In genomic region chr15:98914626-98915025, GRCh38 we compare ENCODE assay signal across 9 cellular contexts.
DNase-seq lines count a peak whose midpoint lies in the region; ATAC-seq, FAIRE-seq and TF ChIP-seq lines count a peak whose summit lies in the region.
"Had no signal": no experiment of that assay in that cellular context is flagged by ENCODE, and none has a peak within 500 bp of the region (broad histone marks: within the 10 kb centered on the region; RNA-seq: fewer than 3 reads in every experiment).

No MANE protein-coding gene starts in this region.

- in situ Hi-C loops in HepG2 (cut with HindIII; ENCODE audit: extremely low pct_ligation_motif_present, low pct_unique_long_range_greater_than_20kb), result no loop called here

- no peaks in the 10 kb centered on the region for H3K4me1 ChIP-seq in HepG2 (ENCODE audit: insufficient read depth, low read length)
- H3K4me1 ChIP-seq in right lobe of liver, result no peaks in the 10 kb centered on the region
- H3K4me1 ChIP-seq in body of pancreas, result peaks cover 25% of the 10 kb centered on the region

- POLR2A ChIA-PET in HepG2 (lab: Yijun Ruan, JAX), result no interaction called here

- TF ChIP-seq RAD21 in HepG2 (CRISPR knock-in tag; IDR thresholded peaks at IDR 0.05), result no peak

- no peak overlapping the region for H3K4me2 ChIP-seq in HepG2 (ENCODE audit: low read depth, low read length)

- no peak overlapping the region for H2AFZ ChIP-seq in HepG2 (ENCODE audit: low read length)

- TF ChIP-seq POLR2A in HepG2 (IDR thresholded peaks at IDR 0.05; ENCODE audit: insufficient read depth in 1 of 2, low read depth in 2 of 2, low read length in 2 of 2) (no peak), right lobe of liver (IDR thresholded peaks at IDR 0.05) (no peak), body of pancreas (IDR thresholded peaks at IDR 0.05) (no peak)

- no peaks in the 10 kb centered on the region for H4K20me1 ChIP-seq in HepG2 (ENCODE audit: insufficient read depth, low read length)

- CTCF ChIA-PET in HepG2 (lab: Yijun Ruan, JAX; ENCODE audit: low intra/inter-chr PET ratio, low total read pairs), result no interaction called here

- peaks cover 48 to 82% of the 10 kb centered on the region in 2 experiments for H3K36me3 ChIP-seq in HepG2 (replicated peaks in 1 of 2; ENCODE audit: control insufficient read depth in 1 of 2, insufficient read depth in 2 of 2, low read length in 2 of 2)
- H3K36me3 ChIP-seq in right lobe of liver, result no peaks in the 10 kb centered on the region
- H3K36me3 ChIP-seq in body of pancreas (replicated peaks in 1 of 2; ENCODE audit: insufficient read depth in 1 of 2, low read depth in 2 of 2), result peaks cover 0 to 9% of the 10 kb centered on the region in 2 donors

- BruUV-seq in HepG2 (replicated peaks; lab: Mats Ljungman, UMichigan), result TSS peak; percentile 14

- H3K4me3 ChIP-seq in HepG2 (replicated peaks in 1 of 3; ENCODE audit: insufficient read depth in 1 of 3, low read depth in 2 of 3, low read length in 3 of 3), result no peak overlapping the region
- H3K4me3 ChIP-seq in right lobe of liver, result no peak overlapping the region
- H3K4me3 ChIP-seq in body of pancreas, result no peak overlapping the region

- TF ChIP-seq CTCF in HepG2 (CRISPR knock-in tag; IDR thresholded peaks at IDR 0.05) (no peak), right lobe of liver (IDR thresholded peaks at IDR 0.05) (no peak), body of pancreas (IDR thresholded peaks at IDR 0.05) (no peak)

- H3K9ac ChIP-seq in HepG2 (ENCODE audit: insufficient read depth, low read depth, low read length), result no peak overlapping the region

- 94% methylated on average over 7 of the region's 7 CpGs for WGBS in HepG2 (ENCODE audit: low lambda C conversion rate)
- WGBS in right lobe of liver (ENCODE audit: insufficient coverage, low coverage, low lambda C conversion rate, missing lambda C conversion rate), result 50% methylated on average over 6 of the region's 7 CpGs
- whole genome bisulfite sequencing in body of pancreas, 2 donors, result 76% methylated on average over 7 of the region's 7 CpGs

- no peak for ATAC-seq in HepG2
- no peak for ATAC-seq in right lobe of liver
- no peak for ATAC-seq in body of pancreas
- ATAC-seq in HG03521 (IDR thresholded peaks at IDR 0.05; ENCODE audit: unreplicated experiment), result no peak
- ATAC-seq in HG03378 (IDR thresholded peaks at IDR 0.05; ENCODE audit: unreplicated experiment), result no peak
- no peak for ATAC-seq in GM19467 (IDR thresholded peaks at IDR 0.05; ENCODE audit: unreplicated experiment)

- no peaks in the 10 kb centered on the region for H3K79me2 ChIP-seq in HepG2 (ENCODE audit: insufficient read depth, low read length)

- no peak for TF ChIP-seq EP300 in HepG2 (IDR thresholded peaks at IDR 0.05; ENCODE audit: low read depth in 2 of 2, low read length in 2 of 2)
- no peak for TF ChIP-seq EP300 in HepG2 (CRISPR knock-in tag; IDR thresholded peaks at IDR 0.05; ENCODE audit: borderline replicate concordance)

- H3K27ac ChIP-seq in HepG2 (ENCODE audit: extremely low read length, insufficient read depth, low read length), result no peak overlapping the region
- H3K27ac ChIP-seq in right lobe of liver, result no peak overlapping the region
- H3K27ac ChIP-seq in body of pancreas, result peak overlapping the region in 3 of 4 donors; percentile 57 to 76 (median 67)

- intact Hi-C loops in HepG2 (cut with micrococcal nuclease; ENCODE audit: unreplicated experiment) (no loop called here), right lobe of liver (cut with DNase I) (no loop called here), body of pancreas (cut with DNase I) (no loop called here), cardiac septum (cut with DNase I) (no loop called here)

- H3K9me3 ChIP-seq in HepG2 (ENCODE audit: low read length) (no peaks in the 10 kb centered on the region), right lobe of liver (no peaks in the 10 kb centered on the region), body of pancreas (no peaks in the 10 kb centered on the region)

- no peak for FAIRE-seq in HepG2 (lab: Jason Lieb, UNC)

- DNase-seq in HepG2 (ENCODE audit: low spot score) (no peak), right lobe of liver (no peak), body of pancreas (no peak), lung microvascular endothelial cell (ENCODE audit: low read depth in 2 of 2) (peak; percentile 11 to 76), cardiac septum (ENCODE audit: low spot score) (no peak)
- DNase-seq: activated gamma-delta T cell had no signal

- H3K27me3 ChIP-seq in HepG2 (ENCODE audit: control insufficient read depth in 1 of 2, insufficient read depth in 2 of 2, low read length in 2 of 2), result no peaks in the 10 kb centered on the region
- H3K27me3 ChIP-seq in right lobe of liver, result no peaks in the 10 kb centered on the region
- H3K27me3 ChIP-seq in body of pancreas, result no peaks in the 10 kb centered on the region

TF ChIP-seq in HepG2, 621 proteins besides CTCF, POLR2A, EP300 and RAD21:
- TF ChIP-seq ZNF362 (CRISPR knock-in tag; IDR thresholded peaks at IDR 0.05; ENCODE audit: borderline replicate concordance) (no peak), FUBP1 (CRISPR knock-in tag; IDR thresholded peaks at IDR 0.05; ENCODE audit: borderline replicate concordance) (no peak), HNRNPLL (IDR thresholded peaks at IDR 0.05; ENCODE audit: low read depth, low read length, poor library complexity, severe bottlenecking) (no peak), ZNF501 (CRISPR knock-in tag; IDR thresholded peaks at IDR 0.05) (no peak), MATR3 (CRISPR knock-in tag; IDR thresholded peaks at IDR 0.05) (no peak), ZNF44 (CRISPR knock-in tag; IDR thresholded peaks at IDR 0.05) (no peak), ARHGAP35 (CRISPR knock-in tag; IDR thresholded peaks at IDR 0.05; ENCODE audit: borderline replicate concordance) (no peak)

Comparison
In these comparisons a context has a peak if more than half of its experiments do, and no peak if none do; other contexts are left out.
1. DNase-seq: peak in lung microvascular endothelial cell (2 of 2); none in HepG2 (single experiment), right lobe of liver (0 of 3), body of pancreas (0 of 4) and cardiac septum (single experiment).
2. H3K27ac ChIP-seq: peak in body of pancreas (3 of 4); none in HepG2 (single experiment) and right lobe of liver (0 of 3).